ENCODE assay signal across 8 cellular contexts in genomic region chr1:185338719-185339622, GRCh38. TPM values are rescaled to one million over a fixed set of nuclear protein-coding genes. Genes with fewer than 3 reads are reported as not detected.
A peak's percentile ranks its signal among the peaks of the same experiment; 100 is the strongest.
DNase-seq lines count a peak whose midpoint lies in the region; ATAC-seq and TF ChIP-seq lines count a peak whose summit lies in the region.

No MANE protein-coding gene starts in this region.

- ATAC-seq in GM21360 (IDR thresholded peaks at IDR 0.05; ENCODE audit: unreplicated experiment) (peak; percentile 97), HG03520 (IDR thresholded peaks at IDR 0.05; ENCODE audit: unreplicated experiment) (peak; percentile 98)

- H3K27me3 ChIP-seq in Caco-2 (replicated peaks; ENCODE audit: control insufficient read depth, insufficient read depth, low read length) = no peaks in the 10 kb centered on the region

- H3K36me3 Mint-ChIP-seq in Caco-2 (ENCODE audit: insufficient read depth, unreplicated experiment) = no peaks in the 10 kb centered on the region

- DNase-seq in GM10266 (ENCODE audit: extremely low spot score) (peak; percentile 45), mucosa of gallbladder (ENCODE audit: low spot score) (peak; percentile 41), GOT3 (lab: John Stamatoyannopoulos, UW) (no peak), Caco-2 (no peak), NCI-H2107 treated with DMSO at 0.1 percent for 48 hours (lab: John Stamatoyannopoulos, UW; ENCODE audit: unreplicated experiment) (no peak)
- peak; percentile 27 to 43 for DNase-seq in activated T-cell treated with anti-CD3 and anti-CD28 coated beads, Interleukin-2, amount 50 U/mL, for 48 hours

- H3K36me3 ChIP-seq in Caco-2 (ENCODE audit: control insufficient read depth, insufficient read depth, low read length) = no peaks in the 10 kb centered on the region

- H3K4me1 ChIP-seq in Caco-2 = no peaks in the 10 kb centered on the region

- CTCF ChIA-PET in Caco-2 (lab: Charles Lee) = no interaction called here

- POLR2A ChIA-PET in Caco-2 (lab: Charles Lee) = no interaction called here

- no peak overlapping the region for H3K4me3 Mint-ChIP-seq in Caco-2 (ENCODE audit: unreplicated experiment)

- no peak for TF ChIP-seq CTCF in GM10266 (IDR thresholded peaks at IDR 0.05; ENCODE audit: control insufficient read depth, insufficient read depth, low read depth, missing control alignments)
- TF ChIP-seq CTCF in Caco-2 (IDR thresholded peaks at IDR 0.05; ENCODE audit: insufficient read depth in 1 of 2, low read depth in 1 of 2, low read length in 1 of 2, severe bottlenecking in 1 of 2, unreplicated experiment in 1 of 2) = no peak

- no peaks in the 10 kb centered on the region for H3K9me3 ChIP-seq in Caco-2

- intact Hi-C loops in Caco-2 (cut with micrococcal nuclease; ENCODE audit: unreplicated experiment) = no loop called here

- no peak overlapping the region for H3K27ac Mint-ChIP-seq in Caco-2 (ENCODE audit: unreplicated experiment)

- no peaks in the 10 kb centered on the region for H3K27me3 Mint-ChIP-seq in Caco-2 (ENCODE audit: insufficient read depth, unreplicated experiment)

- H3K4me3 ChIP-seq in Caco-2 (ENCODE audit: low read depth, low read length) = no peak overlapping the region

- no peaks in the 10 kb centered on the region for H3K9me3 Mint-ChIP-seq in Caco-2 (ENCODE audit: unreplicated experiment)

- no peaks in the 10 kb centered on the region for H3K4me1 Mint-ChIP-seq in Caco-2 (ENCODE audit: low read depth, unreplicated experiment)

- no TSS peak for BruUV-seq in Caco-2 (replicated peaks; lab: Mats Ljungman, UMichigan)

RNA-seq across cellular contexts. Expression of gene IVNS1ABP, which starts 21.9 kb away (rescaled TPM):
- total RNA-seq in mucosa of gallbladder (85.7 TPM), Caco-2 (2022) (72.4 and 74.5 TPM in 2 replicates)

Comparison
In these comparisons a context has a peak if more than half of its experiments do, and no peak if none do; other contexts are left out.
1. DNase-seq: peak in GM10266 (single experiment), activated T-cell treated with anti-CD3 and anti-CD28 coated beads, Interleukin-2, amount 50 U/mL, for 48 hours (2 of 2) and mucosa of gallbladder (single experiment); none in GOT3 (single experiment), Caco-2 (0 of 2) and NCI-H2107 treated with DMSO at 0.1 percent for 48 hours (single experiment).